25 cellular contexts compared by ENCODE assay signal in the genomic region with DNA sequence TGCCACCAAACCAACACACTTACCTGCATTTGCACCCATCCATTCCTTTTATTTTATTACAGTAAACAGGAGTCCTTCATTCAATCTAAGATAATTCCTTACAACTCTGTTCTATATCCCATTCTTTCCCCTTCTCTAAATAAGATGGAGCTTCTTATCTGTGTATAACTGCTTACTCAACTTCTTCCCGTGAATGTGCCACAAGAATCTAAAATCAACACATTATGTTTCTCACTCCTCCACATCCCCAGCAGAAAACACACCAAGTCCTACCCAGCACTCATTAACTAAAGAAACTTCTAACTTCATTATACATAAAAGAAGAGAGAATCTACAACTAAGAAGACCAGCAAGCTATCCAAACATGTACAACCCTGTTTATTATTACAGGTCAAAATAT.
"Had no signal": no experiment of that assay in that cellular context is flagged by ENCODE, and none has a peak within 500 bp of the region (broad histone marks: within the 10 kb centered on the region; RNA-seq: fewer than 3 reads in every experiment).

No MANE protein-coding gene starts in this region.

- H3K79me2 ChIP-seq: hepatocyte, parathyroid adenoma had no signal

- H2AFZ ChIP-seq: hepatocyte, parathyroid adenoma had no signal

- H3K4me3 ChIP-seq: heart right ventricle, hepatocyte, left ventricle myocardium inferior, lung, right atrium auricular region, right lobe of liver, stomach, testis, thyroid gland, transverse colon, upper lobe of left lung, vagina had no signal

- H3K4me2 ChIP-seq: hepatocyte had no signal

- H3K4me1 Mint-ChIP-seq: naive thymus-derived CD4-positive, alpha-beta T cell; neural crest cell; stimulated activated naive B cell treated with anti-CD40 and anti-IgM and Interleukin-4, amounts not matched to agents 10 μg/mL and 1 μg/mL and 100 μg/mL, for 72 hours had no signal

- H3K27ac ChIP-seq: heart right ventricle, hepatocyte, left ventricle myocardium inferior, parathyroid adenoma, right atrium auricular region, right lobe of liver, stomach, testis, thyroid gland, transverse colon, upper lobe of left lung, vagina had no signal

- H3K9me3 ChIP-seq: right lobe of liver, testis, thyroid gland, transverse colon, upper lobe of left lung, vagina had no signal

- H3K9ac ChIP-seq: parathyroid adenoma had no signal

- ATAC-seq: heart right ventricle; naive thymus-derived CD4-positive, alpha-beta T cell; natural killer cell treated with Interleukin-12 subunit alpha and Interleukin-12 subunit beta and Interleukin-15 and Interleukin-18, amount 100 ng/mL, for 72 hours; right lobe of liver; stimulated activated naive B cell treated with anti-CD40 and anti-IgM and Interleukin-4, amounts not matched to agents 10 μg/mL and 1 μg/mL and 100 μg/mL, for 72 hours; stimulated activated naive CD8-positive, alpha-beta T cell treated with anti-CD3 and anti-CD28 coated beads, Interleukin-15, Interleukin-2, amounts not matched to agents 100 U/mL and 50 U/mL, for 24 hours had no signal

- H3K36me3 Mint-ChIP-seq: naive thymus-derived CD4-positive, alpha-beta T cell; stimulated activated naive B cell treated with anti-CD40 and anti-IgM and Interleukin-4, amounts not matched to agents 10 μg/mL and 1 μg/mL and 100 μg/mL, for 72 hours had no signal

- H3K4me3 Mint-ChIP-seq: mesothelial cell of epicardium; naive thymus-derived CD4-positive, alpha-beta T cell; natural killer cell treated with Interleukin-12 subunit alpha and Interleukin-12 subunit beta and Interleukin-15 and Interleukin-18, amount 100 ng/mL, for 72 hours; neural crest cell; stimulated activated naive B cell treated with anti-CD40 and anti-IgM and Interleukin-4, amounts not matched to agents 10 μg/mL and 1 μg/mL and 100 μg/mL, for 72 hours had no signal

- H3K36me3 ChIP-seq: right atrium auricular region, right lobe of liver, stomach, thyroid gland, transverse colon, upper lobe of left lung had no signal

- H3K4me1 ChIP-seq: left ventricle myocardium inferior, parathyroid adenoma, right atrium auricular region, right lobe of liver, stomach, testis, thyroid gland, transverse colon, upper lobe of left lung, vagina had no signal

- H3K27me3 Mint-ChIP-seq: naive thymus-derived CD4-positive, alpha-beta T cell; natural killer cell treated with Interleukin-12 subunit alpha and Interleukin-12 subunit beta and Interleukin-15 and Interleukin-18, amount 100 ng/mL, for 72 hours; stimulated activated naive B cell treated with anti-CD40 and anti-IgM and Interleukin-4, amounts not matched to agents 10 μg/mL and 1 μg/mL and 100 μg/mL, for 72 hours had no signal

- DNase-seq: heart right ventricle; left ventricle myocardium inferior; mesendoderm; naive thymus-derived CD4-positive, alpha-beta T cell; nucleus accumbens; right lobe of liver; stimulated activated CD4-positive, alpha-beta T cell treated with anti-CD3 and anti-CD28 coated beads, Interleukin-12 subunit alpha, Interleukin-12 subunit beta, amount 100 ng/mL, for 4 hours; stimulated activated CD4-positive, alpha-beta T cell treated with anti-CD3 and anti-CD28 coated beads, Interleukin-15, amount 100 ng/mL, for 24 hours; stimulated activated CD4-positive, alpha-beta T cell treated with anti-CD3 and anti-CD28 coated beads, Interleukin-2, amount 100 ng/mL, for 24 hours; stimulated activated CD4-positive, alpha-beta T cell treated with anti-CD3 and anti-CD28 coated beads, Interleukin-4, amount 100 ng/mL, for 1 hour; stimulated activated naive B cell treated with anti-CD40 and anti-IgM and Interleukin-4, amounts not matched to agents 10 μg/mL and 1 μg/mL and 100 μg/mL, for 72 hours; stimulated activated naive CD8-positive, alpha-beta T cell treated with anti-CD3 and anti-CD28 coated beads, Interleukin-15, Interleukin-2, amounts not matched to agents 100 U/mL and 50 U/mL, for 24 hours; stomach; testis; thyroid gland; transverse colon had no signal

- H3K27ac Mint-ChIP-seq: mesothelial cell of epicardium; naive thymus-derived CD4-positive, alpha-beta T cell; natural killer cell treated with Interleukin-12 subunit alpha and Interleukin-12 subunit beta and Interleukin-15 and Interleukin-18, amount 100 ng/mL, for 72 hours; stimulated activated naive B cell treated with anti-CD40 and anti-IgM and Interleukin-4, amounts not matched to agents 10 μg/mL and 1 μg/mL and 100 μg/mL, for 72 hours had no signal

- H3K27me3 ChIP-seq: heart right ventricle, hepatocyte, right atrium auricular region, right lobe of liver, stomach, testis, thyroid gland, transverse colon, upper lobe of left lung, vagina had no signal
